Comparison of ENCODE assay signal across 26 cellular contexts in genomic region chr2:75517562-75518230, GRCh38. TPM values are rescaled to one million over a fixed set of nuclear protein-coding genes. Genes with fewer than 3 reads are reported as not detected.
DNase-seq lines count a peak whose midpoint lies in the region; ATAC-seq, FAIRE-seq and TF ChIP-seq lines count a peak whose summit lies in the region.
"Had no signal": no experiment of that assay in that cellular context is flagged by ENCODE, and none has a peak within 500 bp of the region (broad histone marks: within the 10 kb centered on the region; RNA-seq: fewer than 3 reads in every experiment).

No MANE protein-coding gene starts in this region.

- 96% methylated on average over 6 of the region's 6 CpGs for WGBS in HepG2 (ENCODE audit: low lambda C conversion rate)
- 79 to 91% (median 88%) methylated on average over 6 of the region's 6 CpGs for WGBS in adrenal gland, 4 donors

- H3K27ac Mint-ChIP-seq in MCF 10A (ENCODE audit: low read depth, unreplicated experiment): peak overlapping the region; percentile 37
- H3K27ac Mint-ChIP-seq in osteocyte (ENCODE audit: unreplicated experiment): peak overlapping the region; percentile 36
- H3K27ac Mint-ChIP-seq: CD14-positive monocyte; CD8-positive, alpha-beta memory T cell had no signal

- H3K27me3 ChIP-seq in breast epithelium: no peaks in the 10 kb centered on the region
- no peaks in the 10 kb centered on the region for H3K27me3 ChIP-seq in HepG2 (ENCODE audit: control insufficient read depth in 1 of 2, insufficient read depth in 2 of 2, low read length in 2 of 2)
- H3K27me3 ChIP-seq in adrenal gland: no peaks in the 10 kb centered on the region
- H3K27me3 ChIP-seq: BE2C had no signal

- in situ Hi-C loops in HepG2 (cut with HindIII; ENCODE audit: extremely low pct_ligation_motif_present, low pct_unique_long_range_greater_than_20kb): loop anchor here (5.0 kb wide), 1 partner anchor 55 kb away; no protein-coding TSS in a partner anchor

- TF ChIP-seq CTCF in MCF 10A (IDR thresholded peaks at IDR 0.05; ENCODE audit: unreplicated experiment) (no peak), breast epithelium (IDR thresholded peaks at IDR 0.05) (no peak), HepG2 (CRISPR knock-in tag; IDR thresholded peaks at IDR 0.05) (no peak), osteocyte (IDR thresholded peaks at IDR 0.05) (no peak), adrenal gland (IDR thresholded peaks at IDR 0.05) (no peak)

- TF ChIP-seq EP300 in HepG2 (IDR thresholded peaks at IDR 0.05; ENCODE audit: low read depth in 2 of 2, low read length in 2 of 2): no peak
- no peak for TF ChIP-seq EP300 in HepG2 (CRISPR knock-in tag; IDR thresholded peaks at IDR 0.05; ENCODE audit: borderline replicate concordance)

- intact Hi-C loops in MCF 10A (cut with micrococcal nuclease): no loop called here
- intact Hi-C loops in breast epithelium (cut with DNase I; ENCODE audit: low total_unique reads): no loop called here
- intact Hi-C loops in HepG2 (cut with micrococcal nuclease; ENCODE audit: unreplicated experiment): no loop called here
- intact Hi-C loops in adrenal gland (cut with DNase I): no loop called here

- BruUV-seq in MCF 10A (replicated peaks; lab: Mats Ljungman, UMichigan) (no TSS peak), HepG2 (replicated peaks; lab: Mats Ljungman, UMichigan) (no TSS peak)

- peaks cover 8% of the 10 kb centered on the region for H3K4me1 Mint-ChIP-seq in MCF 10A (ENCODE audit: insufficient read depth, unreplicated experiment)
- peaks cover 27% of the 10 kb centered on the region for H3K4me1 Mint-ChIP-seq in osteocyte (ENCODE audit: unreplicated experiment)
- H3K4me1 Mint-ChIP-seq: CD14-positive monocyte; CD8-positive, alpha-beta memory T cell had no signal

- H3K9me3 Mint-ChIP-seq in MCF 10A (ENCODE audit: unreplicated experiment) (peaks cover 7% of the 10 kb centered on the region), osteocyte (ENCODE audit: unreplicated experiment) (peaks cover 8% of the 10 kb centered on the region)

- H3K36me3 Mint-ChIP-seq in MCF 10A (ENCODE audit: insufficient read depth, unreplicated experiment) (peaks cover 9% of the 10 kb centered on the region), osteocyte (ENCODE audit: unreplicated experiment) (peaks cover 54% of the 10 kb centered on the region)
- H3K36me3 Mint-ChIP-seq: CD14-positive monocyte; CD8-positive, alpha-beta memory T cell had no signal

- peaks cover 74% of the 10 kb centered on the region for H3K79me2 ChIP-seq in HepG2 (ENCODE audit: insufficient read depth, low read length)

- POLR2A ChIA-PET in MCF 10A (lab: Yijun Ruan, JAX) (no interaction called here), HepG2 (lab: Yijun Ruan, JAX) (interaction anchor here (1.1 to 7.3 kb wide), 11 partner anchors 8 to 53 kb away, joined by 3 to 58 read pairs (median 7); partner anchors contain the start of gene EVA1A)

- peak overlapping the region; percentile 33; the same call in 1 of the 2 replicates for H3K4me2 ChIP-seq in HepG2 (ENCODE audit: low read depth, low read length)
- H3K4me2 ChIP-seq: PC-9 had no signal

- no peaks in the 10 kb centered on the region for H3K4me1 ChIP-seq in breast epithelium
- peaks cover 86% of the 10 kb centered on the region for H3K4me1 ChIP-seq in HepG2 (ENCODE audit: insufficient read depth, low read length)
- H3K4me1 ChIP-seq in adrenal gland (replicated peaks in 1 of 2): no peaks in the 10 kb centered on the region
- H3K4me1 ChIP-seq: BE2C had no signal

- CTCF ChIA-PET in MCF 10A (lab: Yijun Ruan, JAX): interaction anchor here (1.2 to 2.1 kb wide), 4 partner anchors 9 to 91 kb away, joined by 3 to 15 read pairs (median 6); no protein-coding TSS in a partner anchor
- CTCF ChIA-PET in HepG2 (lab: Yijun Ruan, JAX; ENCODE audit: low intra/inter-chr PET ratio, low total read pairs): no interaction called here

- H3K36me3 ChIP-seq in breast epithelium: no peaks in the 10 kb centered on the region
- peaks cover 31 to 67% of the 10 kb centered on the region in 2 experiments for H3K36me3 ChIP-seq in HepG2 (replicated peaks in 1 of 2; ENCODE audit: control insufficient read depth in 1 of 2, insufficient read depth in 2 of 2, low read length in 2 of 2)
- H3K36me3 ChIP-seq in adrenal gland (replicated peaks in 1 of 2): no peaks in the 10 kb centered on the region
- H3K36me3 ChIP-seq: BE2C had no signal

- no peak for FAIRE-seq in HepG2 (lab: Jason Lieb, UNC)
- FAIRE-seq in GM12892 (lab: Jason Lieb, UNC): no peak
- FAIRE-seq: GM12891, H54 had no signal

- H3K9me3 ChIP-seq in breast epithelium (peaks cover 3% of the 10 kb centered on the region in 2 donors), HepG2 (ENCODE audit: low read length) (peaks cover 14% of the 10 kb centered on the region), adrenal gland (replicated peaks in 1 of 3) (no peaks in the 10 kb centered on the region)
- H3K9me3 ChIP-seq: BE2C had no signal

- no peak overlapping the region for H2AFZ ChIP-seq in HepG2 (ENCODE audit: low read length)
- H2AFZ ChIP-seq: PC-9 had no signal

- ATAC-seq in HepG2: no peak

- H3K9ac ChIP-seq in HepG2 (ENCODE audit: insufficient read depth, low read depth, low read length): peak overlapping the region; percentile 66

- no peak overlapping the region for H3K4me3 ChIP-seq in breast epithelium
- H3K4me3 ChIP-seq in HepG2 (replicated peaks in 1 of 3; ENCODE audit: insufficient read depth in 1 of 3, low read depth in 2 of 3, low read length in 3 of 3): no peak overlapping the region; a peak in 1 of 6 replicates
- H3K4me3 ChIP-seq in adrenal gland: no peak overlapping the region
- H3K4me3 ChIP-seq: PC-9 had no signal

- no peak for DNase-seq in MCF 10A (ENCODE audit: unreplicated experiment)
- no peak for DNase-seq in breast epithelium (ENCODE audit: low spot score in 2 of 2)
- no peak for DNase-seq in HepG2 (ENCODE audit: low spot score)
- peak; percentile 46 for DNase-seq in osteocyte (ENCODE audit: extremely low spot score, unreplicated experiment)
- no peak for DNase-seq in adrenal gland
- no peak for DNase-seq in GM12892 (ENCODE audit: insufficient read length)
- no peak for DNase-seq in RKO (ENCODE audit: low spot score)
- DNase-seq: 8988T; ACHN; BE2C; CD8-positive, alpha-beta memory T cell; DMS 273 treated with DMSO at 0.1 percent for 48 hours; DMS79; GF-D8; Karpas-422; NCI-H1436 treated with DMSO at 0.1 percent for 48 hours; NCI-H187 treated with DMSO at 0.1 percent for 48 hours; NCI-H2107; NCI-H526; PC-9; Right ventricle myocardium superior; RPMI8226 had no signal

- H4K20me1 ChIP-seq in HepG2 (ENCODE audit: insufficient read depth, low read length): no peaks in the 10 kb centered on the region

- H3K27me3 Mint-ChIP-seq in MCF 10A (ENCODE audit: insufficient read depth, unreplicated experiment) (no peaks in the 10 kb centered on the region), osteocyte (ENCODE audit: unreplicated experiment) (no peaks in the 10 kb centered on the region)

- H3K27ac ChIP-seq in breast epithelium (no peak overlapping the region), HepG2 (ENCODE audit: extremely low read length, insufficient read depth, low read length) (peak overlapping the region; percentile 92), adrenal gland (no peak overlapping the region)
- H3K27ac ChIP-seq: PC-9 had no signal

- TF ChIP-seq POLR2A in breast epithelium (IDR thresholded peaks at IDR 0.05) (no peak), HepG2 (IDR thresholded peaks at IDR 0.05; ENCODE audit: insufficient read depth in 1 of 2, low read depth in 2 of 2, low read length in 2 of 2) (no peak), adrenal gland (IDR thresholded peaks at IDR 0.05) (no peak), GM12892 (IDR thresholded peaks at IDR 0.05; ENCODE audit: low read depth, low read length) (no peak)

- H3K4me3 Mint-ChIP-seq in MCF 10A (ENCODE audit: unreplicated experiment): no peak overlapping the region
- no peak overlapping the region for H3K4me3 Mint-ChIP-seq in osteocyte (ENCODE audit: unreplicated experiment)
- H3K4me3 Mint-ChIP-seq: CD14-positive monocyte; CD8-positive, alpha-beta memory T cell had no signal

- no peak for TF ChIP-seq RAD21 in HepG2 (CRISPR knock-in tag; IDR thresholded peaks at IDR 0.05)

TF ChIP-seq in HepG2, 621 proteins besides CTCF, POLR2A, EP300 and RAD21 (continues in another document):
- TF ChIP-seq KDM2A (CRISPR knock-in tag; IDR thresholded peaks at IDR 0.05; ENCODE audit: borderline replicate concordance, low read depth) (no peak), ZNF562 (CRISPR knock-in tag; IDR thresholded peaks at IDR 0.05; ENCODE audit: borderline replicate concordance) (no peak), RBM22 (optimal IDR thresholded peaks at IDR 0.05; ENCODE audit: low read length) (peak; percentile 90)

RNA-seq across cellular contexts. Expression of gene EVA1A, which starts 43.0 kb away (rescaled TPM):
- total RNA-seq in MCF 10A (2022) (7.6 and 14.4 TPM in 2 replicates), breast epithelium (10 to 100 TPM in 1 of 3 donors, 1 to 10 TPM in 1, not detected in 1; 5.2 to 10.4 TPM), HepG2 (2016; rRNA removed; fragmentation: Illumina TruSeq; extraction: Trizol) (55.9 and 57.8 TPM in 2 replicates), osteocyte (30.7 and 33.5 TPM in 2 replicates), adrenal gland (1 to 10 TPM in 3 of 8 donors, under 1 TPM in 2, not detected in 3; 0.53 to 2.0 (median 1.0) TPM)
- 25.1 and 29.0 TPM in 2 replicates for total RNA-seq in HepG2 (2016; cell fraction: cytosol; rRNA removed; fragmentation: Illumina TruSeq; extraction: Trizol; ENCODE audit: low read depth)
- total RNA-seq in HepG2 (2016; cell fraction: insoluble cytoplasmic fraction; rRNA removed; fragmentation: Illumina TruSeq; extraction: Trizol): 52.7 and 57.5 TPM in 2 replicates
- 48.2 and 58.4 TPM in 2 replicates for total RNA-seq in HepG2 (2016; cell fraction: membrane; rRNA removed; fragmentation: Illumina TruSeq; extraction: Trizol)
- total RNA-seq in HepG2 (2016; cell fraction: nucleus; rRNA removed; fragmentation: Illumina TruSeq; extraction: Trizol): 46.1 and 58.2 TPM in 2 replicates
- polyA plus RNA-seq in HepG2 (2011; rRNA removed) (57.5 and 65.4 TPM in 2 replicates), adrenal gland (1 to 10 TPM in 2 of 3 donors, under 1 TPM in 1; 0.81 to 4.3 (median 2.1) TPM)
- polyA plus RNA-seq in HepG2 (2011; cell fraction: cytosol; rRNA removed): 53.6 and 68.8 TPM in 2 replicates
- 77.6 and 80.4 TPM in 2 replicates for polyA plus RNA-seq in HepG2 (2011; cell fraction: nucleus; rRNA removed)
- polyA plus RNA-seq in HepG2 (2012): 44.8 and 48.8 TPM in 2 replicates
- 23.6 and 36.8 TPM in 2 replicates for polyA plus RNA-seq in HepG2 (2016; cell fraction: cytosol; fragmentation: Illumina TruSeq; extraction: Trizol; ENCODE audit: low read depth)
- polyA plus RNA-seq in HepG2 (2016; cell fraction: insoluble cytoplasmic fraction; fragmentation: Illumina TruSeq; extraction: Trizol; ENCODE audit: low read depth): 46.2 and 49.2 TPM in 2 replicates
- 37.8 and 44.2 TPM in 2 replicates for polyA plus RNA-seq in HepG2 (2016; cell fraction: membrane; fragmentation: Illumina TruSeq; extraction: Trizol; ENCODE audit: low read depth)
- polyA plus RNA-seq in HepG2 (2016; cell fraction: nucleus; fragmentation: Illumina TruSeq; extraction: Trizol; ENCODE audit: insufficient read depth, low read depth): 60.9 and 62.0 TPM in 2 replicates
- 186 TPM in 1 of 2 replicates, not detected in the other for polyA minus RNA-seq in HepG2 (2011; rRNA and poly(A)+ RNA removed; ENCODE audit: low replicate concordance)
- polyA minus RNA-seq in HepG2 (2011; cell fraction: cytosol; rRNA and poly(A)+ RNA removed): 51.4 TPM in 2 replicates
- 70.1 and 71.3 TPM in 2 replicates for polyA minus RNA-seq in HepG2 (2011; cell fraction: nucleus; rRNA and poly(A)+ RNA removed)
- polyA plus RNA-seq in GM12892 (2012; ENCODE audit: missing spikeins): 0.23 TPM
- total RNA-seq: CD8-positive, alpha-beta memory T cell; HT-29 had no signal
- polyA plus RNA-seq: CD14-positive monocyte; CD8-positive, alpha-beta memory T cell had no signal
